ENCODE assay signal across 9 cellular contexts in the genomic region with DNA sequence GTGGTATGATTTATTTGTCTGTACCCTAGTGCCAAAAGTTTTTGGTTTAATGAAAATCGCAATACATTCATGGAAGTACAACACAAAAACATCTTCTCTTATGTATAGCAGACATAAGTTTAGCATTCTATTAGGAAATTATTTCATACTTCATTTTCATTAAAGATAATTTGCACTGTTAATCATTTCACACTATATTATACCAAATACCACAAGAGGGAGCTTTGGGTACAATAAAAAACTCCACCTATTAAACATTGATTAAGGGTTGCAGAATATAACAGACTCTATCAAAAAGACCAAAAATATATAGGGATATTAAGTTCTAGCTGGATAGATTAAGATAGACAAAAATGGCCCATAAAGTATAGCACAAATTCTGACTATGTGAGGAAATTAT.
A peak's percentile ranks its signal among the peaks of the same experiment; 100 is the strongest.
DNase-seq lines count a peak whose midpoint lies in the region; ATAC-seq, FAIRE-seq and TF ChIP-seq lines count a peak whose summit lies in the region.
"Had no signal": no experiment of that assay in that cellular context is flagged by ENCODE, and none has a peak within 500 bp of the region (broad histone marks: within the 10 kb centered on the region; RNA-seq: fewer than 3 reads in every experiment).

No MANE protein-coding gene starts in this region.

- DNase-seq in Caki2 (ENCODE audit: low read depth), result peak; percentile 12
- peak; percentile 11 for DNase-seq in M059J (ENCODE audit: low read depth)
- no peak for DNase-seq in neural crest cell (ENCODE audit: low read depth, low spot score)
- DNase-seq in stimulated activated CD4-positive, alpha-beta T cell treated with anti-CD3 and anti-CD28 coated beads, Interleukin-4, amount 100 ng/mL, for 4 hours, result no peak
- DNase-seq: RPMI8226 had no signal

- TF ChIP-seq CTCF in neural crest cell (conservative IDR thresholded peaks at IDR 0.05), result peak; percentile 65

- no peak overlapping the region for H3K27ac Mint-ChIP-seq in neural crest cell (ENCODE audit: unreplicated experiment)

- no peak for ATAC-seq in HG03439 (IDR thresholded peaks at IDR 0.05; ENCODE audit: unreplicated experiment)
- no peak for ATAC-seq in HG03045 (IDR thresholded peaks at IDR 0.05; ENCODE audit: unreplicated experiment)
- no peak for ATAC-seq in HG02973 (IDR thresholded peaks at IDR 0.05; ENCODE audit: unreplicated experiment)

- H3K36me3 Mint-ChIP-seq in neural crest cell (ENCODE audit: low read depth), result no peaks in the 10 kb centered on the region

- no peaks in the 10 kb centered on the region for H3K4me1 Mint-ChIP-seq in neural crest cell

- H3K27me3 Mint-ChIP-seq in neural crest cell (ENCODE audit: low read depth), result no peaks in the 10 kb centered on the region

- in situ Hi-C loops in Caki2 (cut with HindIII; ENCODE audit: low pct_unique_long_range_greater_than_20kb, low sequenced_read_pairs), result no loop called here

- H3K9me3 Mint-ChIP-seq in neural crest cell, result no peaks in the 10 kb centered on the region

- H3K4me3 Mint-ChIP-seq in neural crest cell, result no peak overlapping the region

- FAIRE-seq in colon (lab: Jason Lieb, UNC), result peak; percentile 68

Comparison
In these comparisons a context has a peak if more than half of its experiments do, and no peak if none do; other contexts are left out.
1. DNase-seq: peak in Caki2 (single experiment) and M059J (single experiment); none in neural crest cell (single experiment) and stimulated activated CD4-positive, alpha-beta T cell treated with anti-CD3 and anti-CD28 coated beads, Interleukin-4, amount 100 ng/mL, for 4 hours (0 of 2).